11 cellular contexts compared by ENCODE assay signal in genomic region chr1:8094481-8095241, GRCh38.
DNase-seq lines count a peak whose midpoint lies in the region; ATAC-seq and TF ChIP-seq lines count a peak whose summit lies in the region.
"Had no signal": no experiment of that assay in that cellular context is flagged by ENCODE, and none has a peak within 500 bp of the region (broad histone marks: within the 10 kb centered on the region; RNA-seq: fewer than 3 reads in every experiment).

No MANE protein-coding gene starts in this region.

- H3K27ac Mint-ChIP-seq in naive thymus-derived CD4-positive, alpha-beta T cell, result peak overlapping the region in 1 of 9 donors; percentile 22
- no peak overlapping the region for H3K27ac Mint-ChIP-seq in progenitor cell of endocrine pancreas
- H3K27ac Mint-ChIP-seq in T-cell, result no peak overlapping the region

- H3K27me3 ChIP-seq in naive thymus-derived CD4-positive, alpha-beta T cell (ENCODE audit: control insufficient read depth in 2 of 2, insufficient read depth in 2 of 2, low read length in 2 of 2), result no peaks in the 10 kb centered on the region
- H3K27me3 ChIP-seq: neural progenitor cell had no signal

- TF ChIP-seq CTCF in progenitor cell of endocrine pancreas (IDR thresholded peaks at IDR 0.05; ENCODE audit: unreplicated experiment), result no peak

- no peak overlapping the region for H3K27ac ChIP-seq in naive thymus-derived CD4-positive, alpha-beta T cell (ENCODE audit: low read depth, low read length)
- H3K27ac ChIP-seq: neural progenitor cell, VCaP had no signal

- H3K4me3 ChIP-seq in naive thymus-derived CD4-positive, alpha-beta T cell (ENCODE audit: low read length), result no peak overlapping the region
- H3K4me3 ChIP-seq: neural progenitor cell had no signal

- DNase-seq in DMS53 treated with DMSO at 0.1 percent for 48 hours (lab: John Stamatoyannopoulos, UW; ENCODE audit: unreplicated experiment) (peak; percentile 39), LoVo (ENCODE audit: low spot score) (peak; percentile 78), dermis microvascular lymphatic vessel endothelial cell (ENCODE audit: low read depth in 2 of 2) (peak; percentile 50 to 97), myocyte (ENCODE audit: low read depth) (peak; percentile 76), progenitor cell of endocrine pancreas (ENCODE audit: low spot score, unreplicated experiment) (no peak), T-cell (no peak)
- no peak for DNase-seq in naive thymus-derived CD4-positive, alpha-beta T cell
- DNase-seq: NCI-H2029 had no signal

- no peak for ATAC-seq in naive thymus-derived CD4-positive, alpha-beta T cell
- ATAC-seq in HG03159 (IDR thresholded peaks at IDR 0.05; ENCODE audit: unreplicated experiment) (no peak), T-cell (replicated peaks in 1 of 4) (no peak)

- H3K4me3 Mint-ChIP-seq in naive thymus-derived CD4-positive, alpha-beta T cell, result no peak overlapping the region
- no peak overlapping the region for H3K4me3 Mint-ChIP-seq in progenitor cell of endocrine pancreas (ENCODE audit: low read depth)
- no peak overlapping the region for H3K4me3 Mint-ChIP-seq in T-cell
- H3K4me3 Mint-ChIP-seq: neural progenitor cell had no signal

- no peaks in the 10 kb centered on the region for H3K9me3 ChIP-seq in naive thymus-derived CD4-positive, alpha-beta T cell (ENCODE audit: control insufficient read depth in 2 of 3, low read length in 3 of 3)

- POLR2A ChIA-PET in naive thymus-derived CD4-positive, alpha-beta T cell (lab: Charles Lee), result no interaction called here
- POLR2A ChIA-PET in T-cell (lab: Charles Lee), result no interaction called here

- H3K4me1 ChIP-seq in naive thymus-derived CD4-positive, alpha-beta T cell (ENCODE audit: control insufficient read depth in 2 of 2, insufficient read depth in 2 of 2, low read length in 2 of 2), result no peaks in the 10 kb centered on the region
- H3K4me1 ChIP-seq: neural progenitor cell had no signal

- intact Hi-C loops in naive thymus-derived CD4-positive, alpha-beta T cell (cut with micrococcal nuclease), result no loop called here

- H3K36me3 Mint-ChIP-seq in naive thymus-derived CD4-positive, alpha-beta T cell, result peaks cover 0 to 5% (median 0%) of the 10 kb centered on the region in 5 donors
- H3K36me3 Mint-ChIP-seq in progenitor cell of endocrine pancreas (ENCODE audit: insufficient read depth), result no peaks in the 10 kb centered on the region
- H3K36me3 Mint-ChIP-seq in T-cell, result no peaks in the 10 kb centered on the region
- H3K36me3 Mint-ChIP-seq: neural progenitor cell had no signal

- CTCF ChIA-PET in naive thymus-derived CD4-positive, alpha-beta T cell (lab: Charles Lee), result no interaction called here
- CTCF ChIA-PET in T-cell (lab: Charles Lee), result no interaction called here

- H3K36me3 ChIP-seq in naive thymus-derived CD4-positive, alpha-beta T cell (ENCODE audit: control insufficient read depth in 2 of 3, insufficient read depth in 3 of 3, low read length in 3 of 3), result no peaks in the 10 kb centered on the region
- H3K36me3 ChIP-seq: neural progenitor cell had no signal

- H3K27me3 Mint-ChIP-seq in naive thymus-derived CD4-positive, alpha-beta T cell, result peaks cover 0 to 13% (median 9%) of the 10 kb centered on the region in 5 donors
- no peaks in the 10 kb centered on the region for H3K27me3 Mint-ChIP-seq in progenitor cell of endocrine pancreas
- H3K27me3 Mint-ChIP-seq in T-cell, result peaks cover 9 to 21% of the 10 kb centered on the region in 2 donors

- H3K9me3 Mint-ChIP-seq in naive thymus-derived CD4-positive, alpha-beta T cell, result no peaks in the 10 kb centered on the region
- H3K9me3 Mint-ChIP-seq in progenitor cell of endocrine pancreas (ENCODE audit: low read depth), result no peaks in the 10 kb centered on the region
- H3K9me3 Mint-ChIP-seq in T-cell, result no peaks in the 10 kb centered on the region
- H3K9me3 Mint-ChIP-seq: neural progenitor cell had no signal

- H3K4me1 Mint-ChIP-seq in naive thymus-derived CD4-positive, alpha-beta T cell, result peaks cover 0 to 30% (median 6%) of the 10 kb centered on the region in 7 donors
- H3K4me1 Mint-ChIP-seq in progenitor cell of endocrine pancreas (ENCODE audit: low read depth), result peaks cover 45% of the 10 kb centered on the region
- peaks cover 0 to 26% (median 21%) of the 10 kb centered on the region in 3 donors for H3K4me1 Mint-ChIP-seq in T-cell

Comparison
In these comparisons a context has a peak if more than half of its experiments do, and no peak if none do; other contexts are left out.
1. DNase-seq: peak in DMS53 treated with DMSO at 0.1 percent for 48 hours (single experiment), LoVo (single experiment), dermis microvascular lymphatic vessel endothelial cell (2 of 2) and myocyte (single experiment); none in naive thymus-derived CD4-positive, alpha-beta T cell (0 of 9), progenitor cell of endocrine pancreas (single experiment) and T-cell (0 of 34).